Comparison of ENCODE assay signal across 8 cellular contexts in genomic region chr19:2478756-2479555, GRCh38. TPM values are rescaled to one million over a fixed set of nuclear protein-coding genes. Genes with fewer than 3 reads are reported as not detected.
A peak's percentile ranks its signal among the peaks of the same experiment; 100 is the strongest.
DNase-seq lines count a peak whose midpoint lies in the region; ATAC-seq and TF ChIP-seq lines count a peak whose summit lies in the region.

No MANE protein-coding gene starts in this region.

- WGBS in psoas muscle, 3 donors, result 9 to 11% (median 10%) methylated on average over 38 to 39 of the region's 39 CpGs

- H3K4me3 ChIP-seq in GM12864 (ENCODE audit: low read depth, low read length), result peak overlapping the region; percentile 90
- peak overlapping the region; percentile 81 for H3K4me3 ChIP-seq in psoas muscle

- peak; percentile 36 for ATAC-seq in left cardiac atrium
- ATAC-seq in psoas muscle, result peak; percentile 10 to 28 (median 18)
- ATAC-seq in GM19452 (IDR thresholded peaks at IDR 0.05; ENCODE audit: unreplicated experiment), result no peak

- H3K27ac ChIP-seq in psoas muscle, result peak overlapping the region; percentile 84

- no peak for DNase-seq in GM12864 (ENCODE audit: low read depth)
- peak; percentile 81 for DNase-seq in RPMI7951 (ENCODE audit: low read depth)
- DNase-seq in activated naive CD8-positive, alpha-beta T cell treated with anti-CD3 and anti-CD28 coated beads for 36 hours, result peak; percentile 79
- DNase-seq in left cardiac atrium, result peak; percentile 88
- DNase-seq in psoas muscle, result peak; percentile 83 to 89
- no peak for DNase-seq in NCI-H748 treated with DMSO at 0.1 percent for 48 hours (lab: John Stamatoyannopoulos, UW)
- no peak for DNase-seq in DMS153 (lab: John Stamatoyannopoulos, UW)

- H3K4me3 Mint-ChIP-seq in activated naive CD8-positive, alpha-beta T cell treated with anti-CD3 and anti-CD28 coated beads for 36 hours, result peak overlapping the region; percentile 100

- TF ChIP-seq CTCF in GM12864 (IDR thresholded peaks at IDR 0.05; ENCODE audit: low read depth, low read length, missing control alignments) (no peak), psoas muscle (IDR thresholded peaks at IDR 0.05) (no peak)

- peaks cover 24% of the 10 kb centered on the region for H3K4me1 ChIP-seq in psoas muscle

- H3K9me3 Mint-ChIP-seq in activated naive CD8-positive, alpha-beta T cell treated with anti-CD3 and anti-CD28 coated beads for 36 hours, result peaks cover 15% of the 10 kb centered on the region

- H3K27me3 ChIP-seq in psoas muscle (ENCODE audit: insufficient read depth in 3 of 3, low read length in 2 of 3), result no peaks in the 10 kb centered on the region

- peaks cover 23% of the 10 kb centered on the region for H3K4me1 Mint-ChIP-seq in activated naive CD8-positive, alpha-beta T cell treated with anti-CD3 and anti-CD28 coated beads for 36 hours

- H3K27me3 Mint-ChIP-seq in activated naive CD8-positive, alpha-beta T cell treated with anti-CD3 and anti-CD28 coated beads for 36 hours, result peaks cover 3% of the 10 kb centered on the region

- no peaks in the 10 kb centered on the region for H3K9me3 ChIP-seq in psoas muscle

- peaks cover 39% of the 10 kb centered on the region for H3K36me3 Mint-ChIP-seq in activated naive CD8-positive, alpha-beta T cell treated with anti-CD3 and anti-CD28 coated beads for 36 hours

- H3K36me3 ChIP-seq in psoas muscle (ENCODE audit: insufficient read depth in 1 of 2, low read depth in 1 of 2), result no peaks in the 10 kb centered on the region

- intact Hi-C loops in left cardiac atrium (cut with DNase I) (loop anchor here in 1 of 2 donors (5.0 to 10.0 kb wide), 2 partner anchors 63 to 96 kb away; no protein-coding TSS in a partner anchor), psoas muscle (cut with DNase I) (loop anchor here (2.0 to 5.0 kb wide), 2 partner anchors 62 to 68 kb away; no protein-coding TSS in a partner anchor)

- H3K27ac Mint-ChIP-seq in activated naive CD8-positive, alpha-beta T cell treated with anti-CD3 and anti-CD28 coated beads for 36 hours, result peak overlapping the region; percentile 98

RNA-seq across cellular contexts. Expression of gene GADD45B, which starts 3.0 kb away (rescaled TPM):
- 23.5 and 28.4 TPM in 2 replicates for total RNA-seq in RPMI7951 (2014; rRNA removed; shearing (Covaris generic))
- total RNA-seq in activated naive CD8-positive, alpha-beta T cell treated with anti-CD3 and anti-CD28 coated beads for 36 hours, result 10 to 100 TPM; 83.0 to 97.2 TPM
- total RNA-seq in left cardiac atrium, result 100 to 1,000 TPM in 1 of 2 donors, 10 to 100 TPM in 1; 64.0 to 189 TPM
- 10 to 100 TPM; 10.9 to 63.1 (median 25.6) TPM for total RNA-seq in psoas muscle
- polyA plus RNA-seq in psoas muscle, result 10 to 100 TPM; 14.1 to 94.1 (median 19.3) TPM

RNA-seq across cellular contexts. Expression of gene LMNB2, which starts 22.2 kb away (rescaled TPM):
- total RNA-seq in RPMI7951 (2014; rRNA removed; shearing (Covaris generic)), result 63.8 and 108 TPM in 2 replicates
- 100 to 1,000 TPM; 105 to 107 TPM for total RNA-seq in activated naive CD8-positive, alpha-beta T cell treated with anti-CD3 and anti-CD28 coated beads for 36 hours
- total RNA-seq in left cardiac atrium (10 to 100 TPM; 19.5 to 20.6 TPM), psoas muscle (10 to 100 TPM; 11.4 to 28.6 (median 22.7) TPM)
- 10 to 100 TPM; 27.6 to 40.3 (median 38.1) TPM for polyA plus RNA-seq in psoas muscle

RNA-seq across cellular contexts. Expression of gene TIMM13, which starts 51.6 kb away (rescaled TPM):
- total RNA-seq in RPMI7951 (2014; rRNA removed; shearing (Covaris generic)), result 47.9 and 71.4 TPM in 2 replicates
- total RNA-seq in activated naive CD8-positive, alpha-beta T cell treated with anti-CD3 and anti-CD28 coated beads for 36 hours, result 100 to 1,000 TPM; 179 to 184 TPM
- 10 to 100 TPM; 76.8 to 78.7 TPM for total RNA-seq in left cardiac atrium
- 100 to 1,000 TPM in 1 of 4 donors, 10 to 100 TPM in 3; 70.3 to 110 (median 92.2) TPM for total RNA-seq in psoas muscle
- polyA plus RNA-seq in psoas muscle, result 100 to 1,000 TPM in 2 of 3 donors, 10 to 100 TPM in 1; 83.6 to 254 (median 138) TPM

Comparison
In these comparisons a context has a peak if more than half of its experiments do, and no peak if none do; other contexts are left out.
1. DNase-seq: peak in RPMI7951 (single experiment), activated naive CD8-positive, alpha-beta T cell treated with anti-CD3 and anti-CD28 coated beads for 36 hours (single experiment), left cardiac atrium (single experiment) and psoas muscle (2 of 2); none in GM12864 (single experiment), NCI-H748 treated with DMSO at 0.1 percent for 48 hours (single experiment) and DMS153 (single experiment).